Comparison of ENCODE assay signal across 35 cellular contexts in the genomic region with DNA sequence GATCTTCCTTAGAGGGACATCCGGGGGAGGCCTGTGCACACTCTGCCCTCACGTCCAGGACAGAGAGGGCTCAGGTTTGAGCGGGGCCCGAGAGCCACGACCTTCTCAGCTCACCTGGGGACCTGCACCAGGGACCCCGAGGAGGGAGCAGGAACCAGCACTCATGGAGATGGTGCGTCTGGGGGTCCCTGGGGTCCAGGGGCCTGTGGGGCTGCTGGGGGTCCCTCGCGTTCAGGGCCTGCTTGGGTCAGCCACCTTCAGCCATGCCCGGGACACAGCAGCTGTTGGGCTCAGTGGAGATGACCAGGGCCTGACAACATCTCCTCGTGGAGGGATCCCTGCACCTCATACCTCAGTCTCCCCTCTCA. TPM values are rescaled to one million over a fixed set of nuclear protein-coding genes. Genes with fewer than 3 reads are reported as not detected.
"Had no signal": no experiment of that assay in that cellular context is flagged by ENCODE, and none has a peak within 500 bp of the region (broad histone marks: within the 10 kb centered on the region; RNA-seq: fewer than 3 reads in every experiment).

No MANE protein-coding gene starts in this region.

- H3K27me3 ChIP-seq: adrenal gland, ascending aorta, breast epithelium, cardiac muscle cell, gastroesophageal sphincter had no signal

- H3K27me3 Mint-ChIP-seq: activated CD4-positive, alpha-beta memory T cell treated with anti-CD3 and anti-CD28 coated beads for 36 hours; activated CD4-positive, alpha-beta T cell treated with anti-CD3 and anti-CD28 coated beads for 36 hours; activated CD4-positive, alpha-beta T cell treated with anti-CD3 and anti-CD28 coated beads, Interleukin-2, amount 10 ng/mL, durations not matched to agents 24 days and 14 days; activated CD8-positive, alpha-beta memory T cell treated with anti-CD3 and anti-CD28 coated beads, Interleukin-2, amount 10 ng/mL, durations not matched to agents 7 days and 5 days; activated naive CD4-positive, alpha-beta T cell treated with anti-CD3 and anti-CD28 coated beads, Interleukin-2, amount 50 U/mL, for 24 hours; activated naive CD8-positive, alpha-beta T cell treated with anti-CD3 and anti-CD28 coated beads for 36 hours; activated naive CD8-positive, alpha-beta T cell treated with anti-CD3 and anti-CD28 coated beads, Interleukin-2, amount 50 U/mL, for 24 hours; central memory CD8-positive, alpha-beta T cell; effector memory CD8-positive, alpha-beta T cell; T-helper 17 cell had no signal

- H3K9me3 ChIP-seq: adrenal gland, esophagus squamous epithelium had no signal

- ATAC-seq: activated CD4-positive, alpha-beta T cell treated with anti-CD3 and anti-CD28 coated beads for 36 hours; activated CD8-positive, alpha-beta memory T cell treated with anti-CD3 and anti-CD28 coated beads, Interleukin-2, amount 10 ng/mL, durations not matched to agents 7 days and 5 days; activated CD8-positive, alpha-beta T cell treated with anti-CD3 and anti-CD28 coated beads, Interleukin-2, amount 10 ng/mL, durations not matched to agents 7 days and 5 days; activated naive CD8-positive, alpha-beta T cell treated with anti-CD3 and anti-CD28 coated beads, Interleukin-2, amount 50 U/mL, for 24 hours; effector memory CD8-positive, alpha-beta T cell; gastroesophageal sphincter; T-helper 17 cell had no signal

- H3K9me3 Mint-ChIP-seq: activated naive CD4-positive, alpha-beta T cell treated with anti-CD3 and anti-CD28 coated beads, Interleukin-2, amount 50 U/mL, for 24 hours; activated naive CD8-positive, alpha-beta T cell treated with anti-CD3 and anti-CD28 coated beads, Interleukin-2, amount 50 U/mL, for 24 hours; central memory CD8-positive, alpha-beta T cell had no signal

- H3K27ac ChIP-seq: adrenal gland, ascending aorta, breast epithelium, cardiac muscle cell, epithelial cell of prostate, esophagus squamous epithelium, gastroesophageal sphincter had no signal

- H3K36me3 Mint-ChIP-seq: activated CD8-positive, alpha-beta memory T cell treated with anti-CD3 and anti-CD28 coated beads, Interleukin-2, amount 10 ng/mL, durations not matched to agents 7 days and 5 days; activated naive CD4-positive, alpha-beta T cell treated with anti-CD3 and anti-CD28 coated beads, Interleukin-2, amount 50 U/mL, for 24 hours; activated naive CD8-positive, alpha-beta T cell treated with anti-CD3 and anti-CD28 coated beads for 36 hours had no signal

- H3K4me1 ChIP-seq: adrenal gland, ascending aorta, breast epithelium had no signal

- H3K4me1 Mint-ChIP-seq: activated CD4-positive, alpha-beta T cell treated with anti-CD3 and anti-CD28 coated beads for 36 hours; activated CD4-positive, alpha-beta T cell treated with anti-CD3 and anti-CD28 coated beads, Interleukin-2, amount 10 ng/mL, durations not matched to agents 24 days and 14 days; activated CD8-positive, alpha-beta memory T cell treated with anti-CD3 and anti-CD28 coated beads, Interleukin-2, amount 10 ng/mL, durations not matched to agents 7 days and 5 days; activated naive CD4-positive, alpha-beta T cell treated with anti-CD3 and anti-CD28 coated beads, Interleukin-2, amount 50 U/mL, for 24 hours; activated naive CD8-positive, alpha-beta T cell treated with anti-CD3 and anti-CD28 coated beads, Interleukin-2, amount 50 U/mL, for 24 hours had no signal

- H3K27ac Mint-ChIP-seq: activated CD4-positive, alpha-beta memory T cell treated with anti-CD3 and anti-CD28 coated beads for 36 hours; activated CD4-positive, alpha-beta T cell treated with anti-CD3 and anti-CD28 coated beads for 36 hours; activated CD4-positive, alpha-beta T cell treated with anti-CD3 and anti-CD28 coated beads, Interleukin-2, amount 10 ng/mL, durations not matched to agents 24 days and 14 days; activated CD8-positive, alpha-beta memory T cell treated with anti-CD3 and anti-CD28 coated beads, Interleukin-2, amount 10 ng/mL, durations not matched to agents 7 days and 5 days; activated CD8-positive, alpha-beta T cell treated with anti-CD3 and anti-CD28 coated beads, Interleukin-2, amount 10 ng/mL, durations not matched to agents 7 days and 5 days; activated naive CD4-positive, alpha-beta T cell treated with anti-CD3 and anti-CD28 coated beads for 36 hours; activated naive CD4-positive, alpha-beta T cell treated with anti-CD3 and anti-CD28 coated beads, Interleukin-2, amount 50 U/mL, for 24 hours; activated naive CD8-positive, alpha-beta T cell treated with anti-CD3 and anti-CD28 coated beads for 36 hours; activated naive CD8-positive, alpha-beta T cell treated with anti-CD3 and anti-CD28 coated beads, Interleukin-2, amount 50 U/mL, for 24 hours; activated T-helper 1 cell treated with anti-CD3 and anti-CD28 coated beads, Interleukin-12 subunit alpha, Interleukin-12 subunit beta, Interleukin-2, Interleukin-4 antibody, amounts not matched to agents 30 ng/mL and 10 ng/mL and 1 ng/mL, durations not matched to agents 14 hours and 24 hours and 36 hours; activated T-helper 2 cell treated with anti-CD3 and anti-CD28 coated beads, Interferon-gamma antibody, Interleukin-2, Interleukin-4, amounts not matched to agents 10 μg/mL and 5 μg/mL and 100 μg/mL, durations not matched to agents 14 hours and 24 hours and 36 hours; brain; effector memory CD8-positive, alpha-beta T cell; T-helper 17 cell; T-helper 2 cell treated with Interferon-gamma antibody and Interleukin-4, amounts not matched to agents 5 μg/mL and 100 μg/mL, for 36 hours had no signal

- H3K36me3 ChIP-seq: adrenal gland, ascending aorta, breast epithelium, cardiac muscle cell, esophagus squamous epithelium, gastroesophageal sphincter had no signal

- H3K4me3 ChIP-seq: adrenal gland, ascending aorta, breast epithelium, cardiac muscle cell, esophagus squamous epithelium, gastroesophageal sphincter had no signal

- H3K4me3 Mint-ChIP-seq: activated CD4-positive, alpha-beta memory T cell treated with anti-CD3 and anti-CD28 coated beads for 36 hours; activated CD4-positive, alpha-beta T cell treated with anti-CD3 and anti-CD28 coated beads for 36 hours; activated CD4-positive, alpha-beta T cell treated with anti-CD3 and anti-CD28 coated beads, Interleukin-2, amount 10 ng/mL, durations not matched to agents 24 days and 14 days; activated CD8-positive, alpha-beta memory T cell treated with anti-CD3 and anti-CD28 coated beads, Interleukin-2, amount 10 ng/mL, durations not matched to agents 7 days and 5 days; activated CD8-positive, alpha-beta T cell treated with anti-CD3 and anti-CD28 coated beads, Interleukin-2, amount 10 ng/mL, durations not matched to agents 7 days and 5 days; activated naive CD4-positive, alpha-beta T cell treated with anti-CD3 and anti-CD28 coated beads for 36 hours; activated naive CD4-positive, alpha-beta T cell treated with anti-CD3 and anti-CD28 coated beads, Interleukin-2, amount 50 U/mL, for 24 hours; activated naive CD8-positive, alpha-beta T cell treated with anti-CD3 and anti-CD28 coated beads for 36 hours; activated naive CD8-positive, alpha-beta T cell treated with anti-CD3 and anti-CD28 coated beads, Interleukin-2, amount 50 U/mL, for 24 hours; activated T-helper 1 cell treated with anti-CD3 and anti-CD28 coated beads, Interleukin-12 subunit alpha, Interleukin-12 subunit beta, Interleukin-2, Interleukin-4 antibody, amounts not matched to agents 30 ng/mL and 10 ng/mL and 1 ng/mL, durations not matched to agents 14 hours and 24 hours and 36 hours; brain; central memory CD8-positive, alpha-beta T cell; effector memory CD8-positive, alpha-beta T cell; T-helper 17 cell; T-helper 2 cell treated with Interferon-gamma antibody and Interleukin-4, amounts not matched to agents 5 μg/mL and 100 μg/mL, for 36 hours had no signal

- DNase-seq: activated CD4-positive, alpha-beta memory T cell treated with anti-CD3 and anti-CD28 coated beads for 36 hours; activated CD4-positive, alpha-beta T cell treated with anti-CD3 and anti-CD28 coated beads for 36 hours; activated CD4-positive, alpha-beta T cell treated with anti-CD3 and anti-CD28 coated beads, Interleukin-2, amount 10 ng/mL, durations not matched to agents 24 days and 14 days; activated CD4-positive, CD25-positive, alpha-beta regulatory T cell; activated CD4-positive, CD25-positive, alpha-beta regulatory T cell treated with anti-CD3 and anti-CD28 coated beads, Interleukin-2, amount 50 U/mL, for 72 hours; activated CD8-positive, alpha-beta memory T cell treated with anti-CD3 and anti-CD28 coated beads, Interleukin-2, amount 10 ng/mL, durations not matched to agents 7 days and 5 days; activated CD8-positive, alpha-beta memory T cell treated with anti-CD3 and anti-CD28 coated beads, Interleukin-2, amount 50 U/mL, for 4 hours; activated CD8-positive, alpha-beta T cell treated with anti-CD3 and anti-CD28 coated beads, Interleukin-2, amount 10 ng/mL, durations not matched to agents 7 days and 5 days; activated effector memory CD4-positive, alpha-beta T cell treated with anti-CD3 and anti-CD28 coated beads, Interleukin-2, amount 50 U/mL, for 16 hours; activated naive CD4-positive, alpha-beta T cell treated with anti-CD3 and anti-CD28 coated beads for 36 hours; activated naive CD8-positive, alpha-beta T cell treated with anti-CD3 and anti-CD28 coated beads for 36 hours; activated naive CD8-positive, alpha-beta T cell treated with anti-CD3 and anti-CD28 coated beads, Interleukin-2, amount 50 U/mL, for 24 hours; activated T-cell treated with anti-CD3 and anti-CD28 coated beads, Interleukin-2, amount 50 U/mL, for 1 hour; activated T-cell treated with anti-CD3 and anti-CD28 coated beads, Interleukin-2, amount 50 U/mL, for 48 hours; adrenal gland; amygdala; cortex of kidney; dermis blood vessel endothelial cell; effector CD4-positive, alpha-beta T cell; effector memory CD8-positive, alpha-beta T cell; esophagus squamous epithelium; foreskin melanocyte; T-helper 1 cell; T-helper 17 cell had no signal

RNA-seq across cellular contexts. Expression of a gene that starts 47.1 kb away (rescaled TPM):
- total RNA-seq: cardiac muscle cell had no signal
